In genomic region chr6:151962246-151962846, GRCh38 we compare ENCODE assay signal across 14 cellular contexts.
DNase-seq lines count a peak whose midpoint lies in the region; ATAC-seq and TF ChIP-seq lines count a peak whose summit lies in the region.
"Had no signal": no experiment of that assay in that cellular context is flagged by ENCODE, and none has a peak within 500 bp of the region (broad histone marks: within the 10 kb centered on the region; RNA-seq: fewer than 3 reads in every experiment).

No MANE protein-coding gene starts in this region.

- in situ Hi-C loops in HAP-1 (cut with MboI; ENCODE audit: low sequenced_read_pairs), result no loop called here

- H3K27me3 ChIP-seq in body of pancreas (no peaks in the 10 kb centered on the region), HAP-1 (ENCODE audit: low read depth) (no peaks in the 10 kb centered on the region)
- H3K27me3 ChIP-seq: BE2C, left lung, ovary, tibial nerve had no signal

- no peaks in the 10 kb centered on the region for H3K9me3 ChIP-seq in body of pancreas
- no peaks in the 10 kb centered on the region for H3K9me3 ChIP-seq in HAP-1
- H3K9me3 ChIP-seq: BE2C, left lung, ovary, tibial nerve had no signal

- H3K4me3 ChIP-seq in body of pancreas (no peak overlapping the region), HAP-1 (no peak overlapping the region)
- H3K4me3 ChIP-seq: left lung, ovary, tibial nerve had no signal

- 46 to 66% methylated on average over 5 of the region's 5 CpGs for WGBS in body of pancreas, 2 donors

- peaks cover 11 to 21% of the 10 kb centered on the region in 2 donors for H3K9me3 Mint-ChIP-seq in activated naive CD4-positive, alpha-beta T cell treated with anti-CD3 and anti-CD28 coated beads, Interleukin-2, amount 50 U/mL, for 72 hours
- no peaks in the 10 kb centered on the region for H3K9me3 Mint-ChIP-seq in glutamatergic neuron (ENCODE audit: unreplicated experiment)

- H3K4me1 ChIP-seq in body of pancreas, result no peaks in the 10 kb centered on the region
- no peaks in the 10 kb centered on the region for H3K4me1 ChIP-seq in HAP-1
- H3K4me1 ChIP-seq: BE2C, left lung, tibial nerve had no signal

- peaks cover 0 to 10% of the 10 kb centered on the region in 2 donors for H3K36me3 Mint-ChIP-seq in activated naive CD4-positive, alpha-beta T cell treated with anti-CD3 and anti-CD28 coated beads, Interleukin-2, amount 50 U/mL, for 72 hours
- peaks cover 4% of the 10 kb centered on the region for H3K36me3 Mint-ChIP-seq in glutamatergic neuron (ENCODE audit: unreplicated experiment)

- TF ChIP-seq POLR2A in body of pancreas (IDR thresholded peaks at IDR 0.05), result no peak

- peaks cover 5% of the 10 kb centered on the region for H3K27me3 Mint-ChIP-seq in glutamatergic neuron (ENCODE audit: unreplicated experiment)

- no peak overlapping the region for H3K27ac Mint-ChIP-seq in activated naive CD4-positive, alpha-beta T cell treated with anti-CD3 and anti-CD28 coated beads, Interleukin-2, amount 50 U/mL, for 72 hours
- H3K27ac Mint-ChIP-seq in glutamatergic neuron (ENCODE audit: unreplicated experiment), result no peak overlapping the region

- no peaks in the 10 kb centered on the region for H3K4me1 Mint-ChIP-seq in glutamatergic neuron (ENCODE audit: low read depth, unreplicated experiment)

- no peak overlapping the region for H3K4me3 Mint-ChIP-seq in glutamatergic neuron (ENCODE audit: unreplicated experiment)

- intact Hi-C loops in body of pancreas (cut with DNase I), result no loop called here

- TF ChIP-seq CTCF in body of pancreas (IDR thresholded peaks at IDR 0.05), result no peak
- TF ChIP-seq CTCF in glutamatergic neuron (IDR thresholded peaks at IDR 0.05; ENCODE audit: partially characterized antibody, unreplicated experiment), result no peak

- peak in 1 of 2 donors; percentile 10 for DNase-seq in activated naive CD4-positive, alpha-beta T cell treated with anti-CD3 and anti-CD28 coated beads, Interleukin-2, amount 50 U/mL, for 72 hours (ENCODE audit: low spot score in 2 of 2)
- DNase-seq in activated naive CD4-positive, alpha-beta T cell (lab: John Stamatoyannopoulos, UW), result no peak
- peak; percentile 83 for DNase-seq in RPMI7951 (ENCODE audit: low read depth)
- DNase-seq in fibroblast of gingiva (ENCODE audit: low read depth), result peak; percentile 70
- DNase-seq in NCI-H2029 (lab: John Stamatoyannopoulos, UW), result no peak
- DNase-seq in body of pancreas, result no peak
- DNase-seq in HAP-1 (ENCODE audit: low spot score in 2 of 2), result no peak
- DNase-seq in glutamatergic neuron, result no peak
- DNase-seq: amniotic stem cell, BE2C, left lung, NCI-H2171 treated with DMSO at 0.1 percent for 48 hours, ovary had no signal

- H3K36me3 ChIP-seq in body of pancreas (replicated peaks in 1 of 2; ENCODE audit: insufficient read depth in 1 of 2, low read depth in 2 of 2) (no peaks in the 10 kb centered on the region), HAP-1 (replicated peaks) (no peaks in the 10 kb centered on the region)
- H3K36me3 ChIP-seq: BE2C, left lung, ovary, tibial nerve had no signal

- ATAC-seq in activated naive CD4-positive, alpha-beta T cell treated with anti-CD3 and anti-CD28 coated beads, Interleukin-2, amount 50 U/mL, for 72 hours, result peak; percentile 20 to 75
- ATAC-seq in body of pancreas, result no peak
- ATAC-seq: left lung had no signal

- H3K27ac ChIP-seq in body of pancreas, result no peak overlapping the region
- H3K27ac ChIP-seq: left lung, ovary, tibial nerve had no signal

Comparison
In these comparisons a context has a peak if more than half of its experiments do, and no peak if none do; other contexts are left out.
1. DNase-seq: peak in RPMI7951 (single experiment) and fibroblast of gingiva (single experiment); none in activated naive CD4-positive, alpha-beta T cell (0 of 4), NCI-H2029 (single experiment), body of pancreas (0 of 4), HAP-1 (0 of 2) and glutamatergic neuron (single experiment).